Comparison of ENCODE assay signal across 12 cellular contexts in the genomic region with DNA sequence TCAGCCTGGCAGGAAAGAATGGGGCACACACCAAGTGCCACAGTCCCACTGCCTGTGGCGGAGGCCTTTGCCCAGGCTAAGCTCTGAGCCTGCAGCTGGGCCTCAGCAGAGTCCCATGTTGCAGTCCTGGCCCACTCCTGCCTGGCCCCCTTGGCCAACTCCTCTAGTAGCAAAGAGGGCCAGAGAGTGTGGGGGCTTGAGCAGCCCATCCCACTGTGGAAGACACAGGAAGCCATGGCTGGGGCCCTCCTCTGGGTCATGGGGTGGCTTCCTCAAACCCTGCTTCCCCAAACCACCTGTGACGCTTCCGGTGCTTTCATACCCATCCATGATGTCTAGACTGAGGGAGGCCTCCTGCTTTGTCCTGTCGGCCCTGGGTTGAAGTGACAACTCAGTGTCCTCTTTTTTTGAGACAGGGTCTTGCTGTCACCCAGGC. TPM values are rescaled to one million over a fixed set of nuclear protein-coding genes. Genes with fewer than 3 reads are reported as not detected.
A peak's percentile ranks its signal among the peaks of the same experiment; 100 is the strongest.
DNase-seq lines count a peak whose midpoint lies in the region; ATAC-seq and TF ChIP-seq lines count a peak whose summit lies in the region.
"Had no signal": no experiment of that assay in that cellular context is flagged by ENCODE, and none has a peak within 500 bp of the region (broad histone marks: within the 10 kb centered on the region; RNA-seq: fewer than 3 reads in every experiment).

No MANE protein-coding gene starts in this region.

- H3K79me2 ChIP-seq in SK-N-SH (ENCODE audit: insufficient read depth), result peaks cover 38% of the 10 kb centered on the region

- H3K36me3 ChIP-seq in mucosa of descending colon (ENCODE audit: low read depth), result peaks cover 6% of the 10 kb centered on the region
- peaks cover 64% of the 10 kb centered on the region for H3K36me3 ChIP-seq in MG63
- H3K36me3 ChIP-seq in SK-N-SH (replicated peaks in 1 of 2; ENCODE audit: control insufficient read depth in 1 of 2, insufficient read depth in 2 of 2, low read length in 1 of 2), result peaks cover 7 to 23% of the 10 kb centered on the region in 2 experiments

- H3K9me3 ChIP-seq in CD4-positive, alpha-beta T cell (ENCODE audit: control insufficient read depth, low read length), result no peaks in the 10 kb centered on the region
- no peaks in the 10 kb centered on the region for H3K9me3 ChIP-seq in mucosa of descending colon
- H3K9me3 ChIP-seq in MG63, result no peaks in the 10 kb centered on the region
- H3K9me3 ChIP-seq in SK-N-SH, result no peaks in the 10 kb centered on the region
- H3K9me3 ChIP-seq: heart right ventricle, right lobe of liver, thoracic aorta had no signal

- TF ChIP-seq RAD21 in SK-N-SH (IDR thresholded peaks at IDR 0.05; ENCODE audit: low read length), result no peak

- 100% methylated on average over 1 of the region's 4 CpGs for WGBS in SK-N-SH (ENCODE audit: low lambda C conversion rate)

- H3K36me3 Mint-ChIP-seq in CD4-positive, alpha-beta T cell (ENCODE audit: low read depth), result peaks cover 81% of the 10 kb centered on the region
- peaks cover 76% of the 10 kb centered on the region for H3K36me3 Mint-ChIP-seq in activated B cell treated with CpG ODN at 0.5 μM for 24 hours (ENCODE audit: low read depth)

- peak; percentile 32 for ATAC-seq in CD4-positive, alpha-beta T cell (ENCODE audit: poor library complexity)
- ATAC-seq in activated B cell treated with CpG ODN at 0.5 μM for 24 hours (ENCODE audit: low read depth) (no peak), mucosa of descending colon (no peak), GM18861 (IDR thresholded peaks at IDR 0.05; ENCODE audit: unreplicated experiment) (no peak), HG02610 (IDR thresholded peaks at IDR 0.05; ENCODE audit: unreplicated experiment) (no peak)

- peaks cover 89% of the 10 kb centered on the region for H3K4me1 Mint-ChIP-seq in CD4-positive, alpha-beta T cell (ENCODE audit: low read depth)
- peaks cover 94% of the 10 kb centered on the region for H3K4me1 Mint-ChIP-seq in activated B cell treated with CpG ODN at 0.5 μM for 24 hours

- peak overlapping the region; percentile 48 for H3K27ac ChIP-seq in CD4-positive, alpha-beta T cell (ENCODE audit: low read depth, low read length)
- H3K27ac ChIP-seq in SK-N-SH (ENCODE audit: low read depth in 2 of 2, low read length in 1 of 2), result no peak overlapping the region
- H3K27ac ChIP-seq: thoracic aorta had no signal

- TF ChIP-seq EP300 in SK-N-SH (IDR thresholded peaks at IDR 0.05; ENCODE audit: borderline replicate concordance in 1 of 2, low read depth in 1 of 2, low read length in 1 of 2), result no peak

- no peak overlapping the region for H3K4me2 ChIP-seq in SK-N-SH

- no peaks in the 10 kb centered on the region for H3K27me3 Mint-ChIP-seq in CD4-positive, alpha-beta T cell
- no peaks in the 10 kb centered on the region for H3K27me3 Mint-ChIP-seq in activated B cell treated with CpG ODN at 0.5 μM for 24 hours

- no peak overlapping the region for H3K4me3 ChIP-seq in mucosa of descending colon
- H3K4me3 ChIP-seq in MG63, result no peak overlapping the region
- H3K4me3 ChIP-seq in SK-N-SH (ENCODE audit: low read depth in 2 of 2, low read length in 1 of 2), result no peak overlapping the region
- H3K4me3 ChIP-seq: heart right ventricle, right lobe of liver, thoracic aorta had no signal

- H3K9me2 ChIP-seq in SK-N-SH, result no peaks in the 10 kb centered on the region

- DNase-seq in CD4-positive, alpha-beta T cell, result peak in 2 of 10 experiments; percentile 35 to 38
- DNase-seq in HT1080 (ENCODE audit: low read depth), result peak; percentile 42
- DNase-seq in activated B cell treated with CpG ODN at 0.5 μM for 24 hours, result no peak
- DNase-seq in mucosa of descending colon, result peak in 2 of 3 donors; percentile 40 to 61
- DNase-seq in MG63, result no peak
- no peak for DNase-seq in SK-N-SH
- DNase-seq: heart right ventricle, NCI-H748 treated with DMSO at 0.1 percent for 48 hours had no signal

- POLR2A ChIA-PET in CD4-positive, alpha-beta T cell (lab: Charles Lee), result interaction anchor here (0.6 to 1.2 kb wide), 3 partner anchors 24 to 502 kb away, joined by 3 read pairs; a partner anchor contains a TSS
- POLR2A ChIA-PET in activated B cell treated with CpG ODN at 0.5 μM for 24 hours (lab: Charles Lee), result interaction anchor here (0.6 to 6.6 kb wide), 10 partner anchors 9 to 524 kb away, joined by 3 to 89 read pairs (median 4); a partner anchor contains a TSS
- POLR2A ChIA-PET in SK-N-SH (lab: Yijun Ruan, JAX), result no interaction called here

- CTCF ChIA-PET in CD4-positive, alpha-beta T cell (lab: Charles Lee), result interaction anchor here (1.4 kb wide), 1 partner anchor 30 kb away, joined by 3 read pairs; no protein-coding TSS in a partner anchor
- CTCF ChIA-PET in activated B cell treated with CpG ODN at 0.5 μM for 24 hours (lab: Charles Lee) (interaction anchor here (0.8 to 2.8 kb wide), 4 partner anchors 127 to 476 kb away, joined by 3 to 23 read pairs (median 4); a partner anchor contains a TSS), SK-N-SH (lab: Yijun Ruan, JAX) (interaction anchor here (1.2 kb wide), 1 partner anchor 31 kb away, joined by 3 read pairs; no protein-coding TSS in a partner anchor)

- H3K9me3 Mint-ChIP-seq in CD4-positive, alpha-beta T cell, result no peaks in the 10 kb centered on the region
- H3K9me3 Mint-ChIP-seq in activated B cell treated with CpG ODN at 0.5 μM for 24 hours, result no peaks in the 10 kb centered on the region

- no peak for TF ChIP-seq CTCF in CD4-positive, alpha-beta T cell (IDR thresholded peaks at IDR 0.05)
- TF ChIP-seq CTCF in activated B cell treated with CpG ODN at 0.5 μM for 24 hours (IDR thresholded peaks at IDR 0.05) (no peak), mucosa of descending colon (IDR thresholded peaks at IDR 0.05) (no peak), SK-N-SH (IDR thresholded peaks at IDR 0.05) (no peak)

- intact Hi-C loops in CD4-positive, alpha-beta T cell (cut with DNase I, micrococcal nuclease), result loop anchor here in 1 of 2 experiments (5.0 kb wide), 1 partner anchor 654 kb away; a partner anchor contains a TSS
- intact Hi-C loops in activated B cell treated with CpG ODN at 0.5 μM for 24 hours (cut with micrococcal nuclease), result no loop called here
- intact Hi-C loops in mucosa of descending colon (cut with DNase I, micrococcal nuclease), result no loop called here

- no peaks in the 10 kb centered on the region for H3K27me3 ChIP-seq in CD4-positive, alpha-beta T cell (ENCODE audit: control insufficient read depth, insufficient read depth, low read length)
- no peaks in the 10 kb centered on the region for H3K27me3 ChIP-seq in MG63
- H3K27me3 ChIP-seq in SK-N-SH (ENCODE audit: insufficient read depth), result no peaks in the 10 kb centered on the region
- H3K27me3 ChIP-seq: heart right ventricle, right lobe of liver had no signal

- no peak overlapping the region for H2AFZ ChIP-seq in SK-N-SH (ENCODE audit: low read depth)

- peak overlapping the region; percentile 89 for H3K27ac Mint-ChIP-seq in CD4-positive, alpha-beta T cell
- H3K27ac Mint-ChIP-seq in activated B cell treated with CpG ODN at 0.5 μM for 24 hours, result peak overlapping the region; percentile 73

- peak overlapping the region; percentile 69 for H3K4me3 Mint-ChIP-seq in CD4-positive, alpha-beta T cell
- H3K4me3 Mint-ChIP-seq in activated B cell treated with CpG ODN at 0.5 μM for 24 hours, result no peak overlapping the region

- H3K4me1 ChIP-seq in mucosa of descending colon (ENCODE audit: low read depth) (peaks cover 71% of the 10 kb centered on the region), SK-N-SH (ENCODE audit: control insufficient read depth in 1 of 2, insufficient read depth in 2 of 2, low read depth in 1 of 2, low read length in 1 of 2) (peaks cover 4 to 38% of the 10 kb centered on the region in 2 experiments; a peak in 2 of 4 replicates)

- H3F3A ChIP-seq in SK-N-SH (replicated peaks; ENCODE audit: insufficient read depth), result peaks cover 25% of the 10 kb centered on the region

- H3K9ac ChIP-seq in SK-N-SH, result no peak overlapping the region

- H4K20me1 ChIP-seq in SK-N-SH (ENCODE audit: insufficient read depth), result peaks cover 58% of the 10 kb centered on the region

RNA-seq across cellular contexts. Expression of a gene that starts 5.8 kb away (rescaled TPM):
- total RNA-seq in CD4-positive, alpha-beta T cell, result 10 to 100 TPM; 65.8 to 69.7 TPM
- total RNA-seq in HT1080 (2014; rRNA removed; shearing (Covaris generic)), result 286 and 318 TPM in 2 replicates
- 121 and 165 TPM in 2 replicates for polyA plus RNA-seq in HT1080 (2015; cell fraction: cytosol; rRNA removed)
- polyA plus RNA-seq in HT1080 (2015; cell fraction: nucleus; rRNA removed), result 63.1 and 64.8 TPM in 2 replicates
- total RNA-seq in activated B cell treated with CpG ODN at 0.5 μM for 24 hours (67.7 and 79.0 TPM in 2 replicates), mucosa of descending colon (10 to 100 TPM; 59.1 to 77.7 (median 61.2) TPM)
- 138 and 161 TPM in 2 replicates for total RNA-seq in MG63 (2014; rRNA removed; shearing (Covaris generic); ENCODE audit: low replicate concordance)
- polyA plus RNA-seq in SK-N-SH (2012; rRNA removed), result 77.3 and 97.2 TPM in 2 replicates
- polyA plus RNA-seq in SK-N-SH (2012; cell fraction: cytosol; rRNA removed), result 67.1 and 75.9 TPM in 2 replicates
- 48.9 and 89.0 TPM in 2 replicates for polyA plus RNA-seq in SK-N-SH (2012; cell fraction: nucleus; rRNA removed)

RNA-seq across cellular contexts. Expression of a gene that starts 6.4 kb away (rescaled TPM):
- total RNA-seq in CD4-positive, alpha-beta T cell, result 100 to 1,000 TPM; 358 to 365 TPM
- 408 and 466 TPM in 2 replicates for total RNA-seq in HT1080 (2014; rRNA removed; shearing (Covaris generic))
- 971 and 990 TPM in 2 replicates for polyA plus RNA-seq in HT1080 (2015; cell fraction: cytosol; rRNA removed)
- 586 and 640 TPM in 2 replicates for polyA plus RNA-seq in HT1080 (2015; cell fraction: nucleus; rRNA removed)
- total RNA-seq in activated B cell treated with CpG ODN at 0.5 μM for 24 hours, result 363 and 368 TPM in 2 replicates
- 100 to 1,000 TPM; 201 to 581 (median 205) TPM for total RNA-seq in mucosa of descending colon
- total RNA-seq in MG63 (2014; rRNA removed; shearing (Covaris generic); ENCODE audit: low replicate concordance), result 345 and 436 TPM in 2 replicates
- 375 and 436 TPM in 2 replicates for polyA plus RNA-seq in SK-N-SH (2012; rRNA removed)
- 311 and 361 TPM in 2 replicates for polyA plus RNA-seq in SK-N-SH (2012; cell fraction: cytosol; rRNA removed)
- 604 and 658 TPM in 2 replicates for polyA plus RNA-seq in SK-N-SH (2012; cell fraction: nucleus; rRNA removed)

RNA-seq across cellular contexts. Expression of a gene that starts 24.7 kb away (rescaled TPM):
- total RNA-seq in CD4-positive, alpha-beta T cell, result 10 to 100 TPM; 19.8 to 20.4 TPM
- 41.5 and 51.4 TPM in 2 replicates for total RNA-seq in HT1080 (2014; rRNA removed; shearing (Covaris generic))
- 33.2 and 40.9 TPM in 2 replicates for polyA plus RNA-seq in HT1080 (2015; cell fraction: cytosol; rRNA removed)
- polyA plus RNA-seq in HT1080 (2015; cell fraction: nucleus; rRNA removed), result 34.5 and 34.7 TPM in 2 replicates
- 38.2 and 41.3 TPM in 2 replicates for total RNA-seq in activated B cell treated with CpG ODN at 0.5 μM for 24 hours
- 10 to 100 TPM; 29.8 to 38.4 (median 34.0) TPM for total RNA-seq in mucosa of descending colon
- total RNA-seq in MG63 (2014; rRNA removed; shearing (Covaris generic); ENCODE audit: low replicate concordance), result 32.3 and 32.7 TPM in 2 replicates
- polyA plus RNA-seq in SK-N-SH (2012; rRNA removed), result 7.5 and 7.7 TPM in 2 replicates
- 6.2 and 7.6 TPM in 2 replicates for polyA plus RNA-seq in SK-N-SH (2012; cell fraction: cytosol; rRNA removed)
- 7.8 and 8.4 TPM in 2 replicates for polyA plus RNA-seq in SK-N-SH (2012; cell fraction: nucleus; rRNA removed)

RNA-seq across cellular contexts. Expression of a gene that starts 43.8 kb away (rescaled TPM):
- total RNA-seq in CD4-positive, alpha-beta T cell, result 10 to 100 TPM; 29.2 to 30.1 TPM
- total RNA-seq in HT1080 (2014; rRNA removed; shearing (Covaris generic)), result not detected in 2 replicates
- polyA plus RNA-seq in HT1080 (2015; cell fraction: cytosol; rRNA removed), result 0.01 TPM in 1 of 2 replicates, not detected in the other
- not detected in 2 replicates for polyA plus RNA-seq in HT1080 (2015; cell fraction: nucleus; rRNA removed)
- not detected in 2 replicates for total RNA-seq in activated B cell treated with CpG ODN at 0.5 μM for 24 hours
- under 1 TPM; 0.19 to 0.41 (median 0.20) TPM for total RNA-seq in mucosa of descending colon
- not detected in 2 replicates for total RNA-seq in MG63 (2014; rRNA removed; shearing (Covaris generic); ENCODE audit: low replicate concordance)
- under 0.01 TPM in 1 of 2 replicates, not detected in the other for polyA plus RNA-seq in SK-N-SH (2012; rRNA removed)
- polyA plus RNA-seq in SK-N-SH (2012; cell fraction: cytosol; rRNA removed), result under 0.01 TPM in 1 of 2 replicates, not detected in the other
- polyA plus RNA-seq in SK-N-SH (2012; cell fraction: nucleus; rRNA removed), result 0.01 and 0.02 TPM in 2 replicates

Comparison
In these comparisons a context has a peak if more than half of its experiments do, and no peak if none do; other contexts are left out.
1. DNase-seq: peak in HT1080 (single experiment) and mucosa of descending colon (2 of 3); none in activated B cell treated with CpG ODN at 0.5 μM for 24 hours (single experiment), MG63 (single experiment) and SK-N-SH (single experiment).